ENCODE assay signal across 11 cellular contexts in the genomic region with DNA sequence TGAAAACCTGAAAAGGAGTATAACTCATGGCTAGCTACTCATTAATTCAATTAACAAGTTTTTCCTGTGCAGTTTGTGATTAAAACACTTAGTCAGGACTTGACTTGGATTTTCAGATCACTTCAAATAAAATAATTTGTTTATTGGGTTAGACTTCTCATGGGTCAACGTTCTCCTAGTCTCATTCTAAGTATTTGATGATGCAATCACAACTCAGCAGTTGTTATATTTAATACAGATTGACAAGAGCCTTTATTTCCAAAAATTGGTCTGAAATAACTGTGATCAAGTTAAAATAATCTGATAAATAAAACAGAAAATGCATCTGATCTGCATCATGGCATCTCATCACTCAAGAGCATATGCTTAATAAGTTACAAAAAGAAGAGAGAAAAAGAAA.
"Had no signal": no experiment of that assay in that cellular context is flagged by ENCODE, and none has a peak within 500 bp of the region (broad histone marks: within the 10 kb centered on the region; RNA-seq: fewer than 3 reads in every experiment).

No MANE protein-coding gene starts in this region.

- H3K9ac ChIP-seq: GM23248 had no signal

- H3K4me2 ChIP-seq: GM23338 had no signal

- H3K36me3 ChIP-seq: HAP-1 had no signal

- H2AFZ ChIP-seq: GM23248, GM23338 had no signal

- DNase-seq: GM23248, GOT3, H7, H9, HCEC 1CT, HFFc6 had no signal

- H3K9me3 ChIP-seq: HAP-1 had no signal

- H3K4me3 ChIP-seq: GM23248, GM23338, HAP-1 had no signal

- H3K27ac ChIP-seq: GM23248 had no signal

- H3K4me1 ChIP-seq: HAP-1 had no signal

- ATAC-seq: GM23338, HCT116 had no signal

- FAIRE-seq: H1, H54 had no signal
